24 cellular contexts compared by ENCODE assay signal in the genomic region with DNA sequence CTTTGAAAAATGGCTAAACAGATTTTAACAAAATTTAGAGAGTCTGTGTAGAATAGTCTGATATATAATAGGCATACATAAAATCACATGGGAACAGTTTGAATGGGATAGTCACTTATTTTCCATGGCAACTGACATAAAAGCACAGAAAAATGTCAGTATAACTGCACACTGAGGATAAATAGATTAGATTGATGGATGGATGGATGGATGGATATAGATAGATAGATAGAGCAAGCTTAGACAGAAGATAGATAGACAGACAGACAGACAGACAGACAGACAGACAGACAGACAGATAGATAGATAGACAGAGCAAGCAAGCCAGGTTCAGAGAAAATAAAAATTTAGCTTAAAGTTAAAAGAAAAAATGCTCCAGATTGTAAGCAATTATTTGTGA.
"Had no signal": no experiment of that assay in that cellular context is flagged by ENCODE, and none has a peak within 500 bp of the region (broad histone marks: within the 10 kb centered on the region; RNA-seq: fewer than 3 reads in every experiment).

No MANE protein-coding gene starts in this region.

- H3K9me3 ChIP-seq: testis, thoracic aorta, thyroid gland, tibial artery, tibial nerve, transverse colon, upper lobe of left lung, upper lobe of right lung, uterus, vagina had no signal

- H3K27me3 ChIP-seq: stomach, suprapubic skin, testis, thyroid gland, tibial artery, tibial nerve, transverse colon, upper lobe of left lung, upper lobe of right lung, uterus, vagina had no signal

- DNase-seq: stimulated activated CD4-positive, alpha-beta T cell treated with anti-CD3 and anti-CD28 coated beads, Interleukin-2, amount 100 ng/mL, for 48 hours; stimulated activated CD4-positive, alpha-beta T cell treated with anti-CD3 and anti-CD28 coated beads, Interleukin-4, amount 100 ng/mL, for 1 hour; stimulated activated CD4-positive, alpha-beta T cell treated with anti-CD3 and anti-CD28 coated beads, Interleukin-4, amount 100 ng/mL, for 24 hours; stimulated activated CD4-positive, alpha-beta T cell treated with anti-CD3 and anti-CD28 coated beads, Interleukin-4, amount 100 ng/mL, for 4 hours; stimulated activated CD8-positive, alpha-beta memory T cell treated with anti-CD3 and anti-CD28 coated beads, Interleukin-4, amount 100 ng/mL, for 48 hours; stimulated activated naive B cell treated with anti-CD40 and anti-IgM and Interleukin-4, amounts not matched to agents 10 μg/mL and 1 μg/mL and 100 μg/mL, for 72 hours; stimulated activated naive CD4-positive, alpha-beta T cell; stimulated activated naive CD4-positive, alpha-beta T cell treated with Interleukin-2 at 50 U/mL for 16 hours; stimulated activated naive CD8-positive, alpha-beta T cell treated with anti-CD3 and anti-CD28 coated beads, Interleukin-15, amount 100 ng/mL, for 72 hours; stimulated activated naive CD8-positive, alpha-beta T cell treated with anti-CD3 and anti-CD28 coated beads, Interleukin-15, Interleukin-2, amounts not matched to agents 100 U/mL and 50 U/mL, for 24 hours; stomach; substantia nigra; testis; thyroid gland; tibial artery; transverse colon; trophoblast cell; upper lobe of left lung; upper lobe of right lung; uterus had no signal

- H3K4me3 ChIP-seq: stomach, suprapubic skin, testis, thoracic aorta, thyroid gland, tibial artery, tibial nerve, transverse colon, upper lobe of left lung, upper lobe of right lung, uterus, vagina had no signal

- H3K36me3 ChIP-seq: stomach, suprapubic skin, thoracic aorta, thyroid gland, tibial artery, tibial nerve, transverse colon, upper lobe of left lung, upper lobe of right lung, uterus, vagina had no signal

- H3K27ac ChIP-seq: stomach, suprapubic skin, testis, thoracic aorta, thyroid gland, tibial artery, tibial nerve, transverse colon, upper lobe of left lung, upper lobe of right lung, uterus, vagina had no signal
